Comparison of ENCODE assay signal across 12 cellular contexts in the genomic region with DNA sequence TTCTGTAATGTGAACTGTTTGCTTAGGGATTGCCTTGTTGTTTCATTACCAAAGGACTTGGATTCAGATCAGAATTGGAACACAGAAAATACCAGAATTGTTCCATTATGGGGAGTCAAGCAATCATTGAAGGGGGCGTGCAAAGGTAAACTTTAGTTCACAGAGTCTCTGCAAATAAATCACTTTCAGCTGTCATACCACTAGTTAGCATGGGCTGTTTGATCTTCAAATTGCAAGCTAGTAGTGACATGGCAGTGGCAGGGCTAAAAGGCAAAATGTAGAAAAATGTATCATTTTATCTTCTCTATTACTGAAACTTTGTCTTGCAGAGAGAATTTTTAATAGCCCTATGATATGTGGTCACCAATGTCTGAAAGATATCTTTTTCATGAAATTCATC.
DNase-seq lines count a peak whose midpoint lies in the region; TF ChIP-seq lines count a peak whose summit lies in the region.
"Had no signal": no experiment of that assay in that cellular context is flagged by ENCODE, and none has a peak within 500 bp of the region (broad histone marks: within the 10 kb centered on the region; RNA-seq: fewer than 3 reads in every experiment).

No MANE protein-coding gene starts in this region.

- H3K4me3 Mint-ChIP-seq in mesothelial cell of epicardium (no peak overlapping the region), type B pancreatic cell (peak overlapping the region; percentile 16)
- H3K4me3 Mint-ChIP-seq: CD4-positive, alpha-beta memory T cell; HFFc6 had no signal

- H3K36me3 Mint-ChIP-seq in mesothelial cell of epicardium, result no peaks in the 10 kb centered on the region
- H3K36me3 Mint-ChIP-seq in type B pancreatic cell, result no peaks in the 10 kb centered on the region
- H3K36me3 Mint-ChIP-seq: CD4-positive, alpha-beta memory T cell had no signal

- peaks cover 11% of the 10 kb centered on the region for H3K9me3 Mint-ChIP-seq in mesothelial cell of epicardium
- no peaks in the 10 kb centered on the region for H3K9me3 Mint-ChIP-seq in type B pancreatic cell

- H3K4me1 Mint-ChIP-seq in mesothelial cell of epicardium (peaks cover 46% of the 10 kb centered on the region), type B pancreatic cell (ENCODE audit: unreplicated experiment) (peaks cover 10% of the 10 kb centered on the region)
- H3K4me1 Mint-ChIP-seq: CD4-positive, alpha-beta memory T cell had no signal

- DNase-seq in NCI-H748 (lab: John Stamatoyannopoulos, UW; ENCODE audit: unreplicated experiment), result peak; percentile 61
- no peak for DNase-seq in NCI-H748 treated with DMSO at 0.1 percent for 48 hours (lab: John Stamatoyannopoulos, UW)
- DNase-seq in NCI-H69 (lab: John Stamatoyannopoulos, UW), result peak; percentile 96
- no peak for DNase-seq in mesothelial cell of epicardium (ENCODE audit: low spot score in 2 of 2, unreplicated experiment in 2 of 2)
- no peak for DNase-seq in type B pancreatic cell (ENCODE audit: extremely low spot score, unreplicated experiment)
- no peak for DNase-seq in anterior cingulate cortex (lab: John Stamatoyannopoulos, UW)
- no peak for DNase-seq in mesenteric fat pad (ENCODE audit: low spot score)
- DNase-seq: BE2C; CD4-positive, alpha-beta memory T cell; DMS79; GOT3; HFFc6 had no signal

- H3K27ac Mint-ChIP-seq in mesothelial cell of epicardium (peak overlapping the region; percentile 77), type B pancreatic cell (no peak overlapping the region)
- H3K27ac Mint-ChIP-seq: CD4-positive, alpha-beta memory T cell; HFFc6 had no signal

- H3K27me3 Mint-ChIP-seq in mesothelial cell of epicardium (ENCODE audit: low read depth) (no peaks in the 10 kb centered on the region), type B pancreatic cell (peaks cover 3% of the 10 kb centered on the region)
- H3K27me3 Mint-ChIP-seq: CD4-positive, alpha-beta memory T cell had no signal

- TF ChIP-seq CTCF in mesothelial cell of epicardium (IDR thresholded peaks at IDR 0.05; ENCODE audit: unreplicated experiment), result no peak
- TF ChIP-seq CTCF in type B pancreatic cell (conservative IDR thresholded peaks at IDR 0.05), result no peak

Comparison
In these comparisons a context has a peak if more than half of its experiments do, and no peak if none do; other contexts are left out.
1. DNase-seq: peak in NCI-H748 (single experiment) and NCI-H69 (single experiment); none in NCI-H748 treated with DMSO at 0.1 percent for 48 hours (single experiment), mesothelial cell of epicardium (0 of 2), type B pancreatic cell (single experiment), anterior cingulate cortex (0 of 58) and mesenteric fat pad (single experiment).